Comparison of ENCODE assay signal across 20 cellular contexts in genomic region chr1:10504259-10504658, GRCh38. TPM values are rescaled to one million over a fixed set of nuclear protein-coding genes. Genes with fewer than 3 reads are reported as not detected.
DNase-seq lines count a peak whose midpoint lies in the region; ATAC-seq and TF ChIP-seq lines count a peak whose summit lies in the region.
"Had no signal": no experiment of that assay in that cellular context is flagged by ENCODE, and none has a peak within 500 bp of the region (broad histone marks: within the 10 kb centered on the region; RNA-seq: fewer than 3 reads in every experiment).

No MANE protein-coding gene starts in this region.

- no peaks in the 10 kb centered on the region for H3K9me3 Mint-ChIP-seq in effector memory CD8-positive, alpha-beta T cell
- H3K9me3 Mint-ChIP-seq in mesothelial cell of epicardium (no peaks in the 10 kb centered on the region), type B pancreatic cell (no peaks in the 10 kb centered on the region)

- DNase-seq in cardiac muscle cell (ENCODE audit: low read depth in 1 of 2, low spot score in 1 of 2) (no peak), left ventricle myocardium inferior (no peak), mesothelial cell of epicardium (ENCODE audit: low spot score in 2 of 2, unreplicated experiment in 2 of 2) (no peak), SKM-1 (lab: John Stamatoyannopoulos, UW; ENCODE audit: unreplicated experiment) (no peak), NCI-H1048 (lab: John Stamatoyannopoulos, UW) (no peak), type B pancreatic cell (ENCODE audit: extremely low spot score, unreplicated experiment) (no peak)
- DNase-seq in effector memory CD8-positive, alpha-beta T cell = no peak
- DNase-seq: C1 segment of cervical spinal cord, DMS 273 treated with DMSO at 0.1 percent for 48 hours, IMR-90, Kasumi-1, MM.1S, NCI-H1105, NCI-H1694 treated with DMSO at 0.1 percent for 48 hours, NCI-H446, NCI-H69, SIG-M5 had no signal

- no peak overlapping the region for H3K4me3 Mint-ChIP-seq in effector memory CD8-positive, alpha-beta T cell
- H3K4me3 Mint-ChIP-seq in mesothelial cell of epicardium = no peak overlapping the region
- H3K4me3 Mint-ChIP-seq in type B pancreatic cell = no peak overlapping the region

- no peak for TF ChIP-seq CTCF in cardiac muscle cell (IDR thresholded peaks at IDR 0.05; ENCODE audit: low read depth, low read length)
- TF ChIP-seq CTCF in left ventricle myocardium inferior (IDR thresholded peaks at IDR 0.05; ENCODE audit: borderline replicate concordance) = no peak
- TF ChIP-seq CTCF in mesothelial cell of epicardium (IDR thresholded peaks at IDR 0.05; ENCODE audit: unreplicated experiment) = no peak
- TF ChIP-seq CTCF in type B pancreatic cell (conservative IDR thresholded peaks at IDR 0.05) = no peak

- peaks cover 12% of the 10 kb centered on the region for H3K4me1 ChIP-seq in cardiac muscle cell (ENCODE audit: low read depth)
- peaks cover 15% of the 10 kb centered on the region for H3K4me1 ChIP-seq in left ventricle myocardium inferior

- intact Hi-C loops in left ventricle myocardium inferior (cut with micrococcal nuclease) = loop anchor here (10.0 kb wide), 1 partner anchor 361 kb away; no protein-coding TSS in a partner anchor

- H3K36me3 Mint-ChIP-seq in effector memory CD8-positive, alpha-beta T cell (ENCODE audit: insufficient read depth) = peaks cover 11% of the 10 kb centered on the region
- H3K36me3 Mint-ChIP-seq in mesothelial cell of epicardium (no peaks in the 10 kb centered on the region), type B pancreatic cell (no peaks in the 10 kb centered on the region)

- no peak for ATAC-seq in effector memory CD8-positive, alpha-beta T cell (replicated peaks)
- no peak for ATAC-seq in GM21367 (IDR thresholded peaks at IDR 0.05; ENCODE audit: unreplicated experiment)
- ATAC-seq: A549 had no signal

- peak overlapping the region; percentile 69 for H3K27ac ChIP-seq in cardiac muscle cell
- H3K27ac ChIP-seq in left ventricle myocardium inferior (replicated peaks) = no peak overlapping the region
- H3K27ac ChIP-seq: A549 had no signal

- H3K27me3 ChIP-seq in cardiac muscle cell (no peaks in the 10 kb centered on the region), left ventricle myocardium inferior (ENCODE audit: low read depth) (no peaks in the 10 kb centered on the region)

- no peaks in the 10 kb centered on the region for H3K36me3 ChIP-seq in cardiac muscle cell
- no peaks in the 10 kb centered on the region for H3K36me3 ChIP-seq in left ventricle myocardium inferior

- no peaks in the 10 kb centered on the region for H3K9me3 ChIP-seq in cardiac muscle cell (ENCODE audit: low read depth)
- H3K9me3 ChIP-seq in left ventricle myocardium inferior (replicated peaks) = no peaks in the 10 kb centered on the region
- H3K9me3 ChIP-seq: A549 had no signal

- no peak overlapping the region for H3K4me3 ChIP-seq in cardiac muscle cell
- no peak overlapping the region for H3K4me3 ChIP-seq in left ventricle myocardium inferior
- H3K4me3 ChIP-seq: A549 had no signal

- H3K27ac Mint-ChIP-seq in effector memory CD8-positive, alpha-beta T cell = peak overlapping the region; percentile 49 to 58
- peak overlapping the region; percentile 57 for H3K27ac Mint-ChIP-seq in mesothelial cell of epicardium
- no peak overlapping the region for H3K27ac Mint-ChIP-seq in type B pancreatic cell

- H3K4me1 Mint-ChIP-seq in effector memory CD8-positive, alpha-beta T cell (ENCODE audit: low read depth in 2 of 2) = peaks cover 8 to 10% of the 10 kb centered on the region in 2 donors
- peaks cover 34% of the 10 kb centered on the region for H3K4me1 Mint-ChIP-seq in mesothelial cell of epicardium
- H3K4me1 Mint-ChIP-seq in type B pancreatic cell (ENCODE audit: unreplicated experiment) = peaks cover 29% of the 10 kb centered on the region

- no peaks in the 10 kb centered on the region for H3K27me3 Mint-ChIP-seq in effector memory CD8-positive, alpha-beta T cell
- H3K27me3 Mint-ChIP-seq in mesothelial cell of epicardium (ENCODE audit: low read depth) (no peaks in the 10 kb centered on the region), type B pancreatic cell (no peaks in the 10 kb centered on the region)

RNA-seq across cellular contexts. Expression of gene PEX14, which starts 29.5 kb away (rescaled TPM):
- total RNA-seq in cardiac muscle cell (29.2 and 32.1 TPM in 2 replicates), left ventricle myocardium inferior (20.8 TPM), mesothelial cell of epicardium (29.7 to 31.4 TPM (median 30.9 TPM) in 3 replicates), type B pancreatic cell (ENCODE audit: low replicate concordance) (22.5 and 25.3 TPM in 2 replicates)
- 25.0 and 25.7 TPM in 2 replicates for polyA plus RNA-seq in cardiac muscle cell

RNA-seq across cellular contexts. Expression of gene DFFA, which starts 31.9 kb away (rescaled TPM):
- 42.0 and 53.6 TPM in 2 replicates for total RNA-seq in cardiac muscle cell
- polyA plus RNA-seq in cardiac muscle cell = 47.5 and 69.4 TPM in 2 replicates
- total RNA-seq in left ventricle myocardium inferior = 28.6 TPM
- 51.4 to 54.8 TPM (median 53.0 TPM) in 3 replicates for total RNA-seq in mesothelial cell of epicardium
- total RNA-seq in type B pancreatic cell (ENCODE audit: low replicate concordance) = 41.6 and 52.8 TPM in 2 replicates

RNA-seq across cellular contexts. Expression of gene CORT, which starts 54.4 kb away (rescaled TPM):
- total RNA-seq in cardiac muscle cell = 2.3 and 3.1 TPM in 2 replicates
- 1.2 and 2.3 TPM in 2 replicates for polyA plus RNA-seq in cardiac muscle cell
- 0.19 TPM for total RNA-seq in left ventricle myocardium inferior
- 0.70 to 0.89 TPM (median 0.83 TPM) in 3 replicates for total RNA-seq in mesothelial cell of epicardium
- total RNA-seq in type B pancreatic cell (ENCODE audit: low replicate concordance) = not detected in 2 replicates
- total RNA-seq: IMR-90, RPMI7951 had no signal
